Comparison of ENCODE assay signal across 10 cellular contexts in the genomic region with DNA sequence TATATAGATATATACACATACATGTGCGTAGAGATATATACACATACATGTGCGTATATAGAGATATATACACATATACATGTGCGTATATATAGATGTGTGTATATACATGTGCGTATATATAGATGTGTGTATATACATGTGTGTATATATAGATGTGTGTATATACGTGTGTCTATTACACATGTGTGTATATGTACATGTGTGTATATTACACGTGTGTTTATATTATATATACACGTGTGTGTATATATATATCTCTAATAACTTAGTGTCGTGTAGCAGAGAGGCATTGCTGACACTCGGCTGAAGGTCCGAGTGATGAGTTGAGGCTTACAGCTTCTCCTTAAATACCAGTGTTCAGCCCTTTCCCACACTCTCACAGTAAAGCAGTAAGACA.
"Had no signal": no experiment of that assay in that cellular context is flagged by ENCODE, and none has a peak within 500 bp of the region (broad histone marks: within the 10 kb centered on the region; RNA-seq: fewer than 3 reads in every experiment).

No MANE protein-coding gene starts in this region.

- H3K4me2 ChIP-seq: GM23338 had no signal

- H3K27ac ChIP-seq: GM23248 had no signal

- FAIRE-seq: H54 had no signal

- H3K4me3 ChIP-seq: GM23248, GM23338, HAP-1 had no signal

- H3K36me3 ChIP-seq: HAP-1 had no signal

- H3K9me3 ChIP-seq: HAP-1 had no signal

- DNase-seq: GM23248, GOT3, H7, H9, HCEC 1CT, HFFc6 had no signal

- H3K9ac ChIP-seq: GM23248 had no signal

- H3K4me1 ChIP-seq: HAP-1 had no signal

- ATAC-seq: GM23338, HCT116 had no signal

- H2AFZ ChIP-seq: GM23248, GM23338 had no signal
